29 cellular contexts compared by ENCODE assay signal in genomic region chr2:54697934-54698333, GRCh38.
"Had no signal": no experiment of that assay in that cellular context is flagged by ENCODE, and none has a peak within 500 bp of the region (broad histone marks: within the 10 kb centered on the region; RNA-seq: fewer than 3 reads in every experiment).

No MANE protein-coding gene starts in this region.

- DNase-seq: stimulated activated CD4-positive, alpha-beta T cell treated with anti-CD3 and anti-CD28 coated beads, Interleukin-2, amount 100 ng/mL, for 48 hours; stimulated activated CD4-positive, alpha-beta T cell treated with anti-CD3 and anti-CD28 coated beads, Interleukin-4, amount 100 ng/mL, for 1 hour; stimulated activated CD4-positive, alpha-beta T cell treated with anti-CD3 and anti-CD28 coated beads, Interleukin-4, amount 100 ng/mL, for 24 hours; stimulated activated CD4-positive, alpha-beta T cell treated with anti-CD3 and anti-CD28 coated beads, Interleukin-4, amount 100 ng/mL, for 4 hours; stimulated activated CD8-positive, alpha-beta memory T cell treated with anti-CD3 and anti-CD28 coated beads, Interleukin-4, amount 100 ng/mL, for 48 hours; stimulated activated naive B cell treated with anti-CD40 and anti-IgM and Interleukin-4, amounts not matched to agents 10 μg/mL and 1 μg/mL and 100 μg/mL, for 72 hours; stimulated activated naive CD4-positive, alpha-beta T cell; stimulated activated naive CD4-positive, alpha-beta T cell treated with Interleukin-2 at 50 U/mL for 16 hours; stimulated activated naive CD8-positive, alpha-beta T cell treated with anti-CD3 and anti-CD28 coated beads, Interleukin-15, amount 100 ng/mL, for 72 hours; stimulated activated naive CD8-positive, alpha-beta T cell treated with anti-CD3 and anti-CD28 coated beads, Interleukin-15, Interleukin-2, amounts not matched to agents 100 U/mL and 50 U/mL, for 24 hours; stomach; substantia nigra; testis; thyroid gland; tibial artery; transverse colon; trophoblast cell; upper lobe of right lung; uterus had no signal

- H3K4me3 ChIP-seq: stomach, suprapubic skin, thoracic aorta, thyroid gland, tibial artery, tibial nerve, transverse colon, upper lobe of left lung, upper lobe of right lung, uterus, vagina had no signal

- H3K27ac ChIP-seq: stomach, suprapubic skin, testis, thoracic aorta, thyroid gland, tibial artery, tibial nerve, transverse colon, upper lobe of left lung, upper lobe of right lung, uterus, vagina had no signal

- H3K27ac Mint-ChIP-seq: stimulated activated effector memory CD8-positive, alpha-beta T cell treated with anti-CD3 and anti-CD28 coated beads, Interleukin-12 subunit alpha, Interleukin-12 subunit beta, amount 100 ng/mL, for 72 hours; stimulated activated memory B cell treated with anti-CD40 and anti-IgM and Interleukin-4, amounts not matched to agents 10 μg/mL and 1 μg/mL and 100 μg/mL, for 72 hours; stimulated activated naive B cell treated with anti-CD40 and anti-IgM and Interleukin-4, amounts not matched to agents 10 μg/mL and 1 μg/mL and 100 μg/mL, for 72 hours; stimulated activated naive CD8-positive, alpha-beta T cell treated with anti-CD3 and anti-CD28 coated beads, Interleukin-15, Interleukin-2, amounts not matched to agents 100 ng/mL and 50 ng/mL, for 24 hours; type B pancreatic cell had no signal

- ATAC-seq: stimulated activated effector memory CD8-positive, alpha-beta T cell treated with anti-CD3 and anti-CD28 coated beads, Interleukin-12 subunit alpha, Interleukin-12 subunit beta, amount 100 ng/mL, for 72 hours; stimulated activated memory B cell treated with anti-CD40 and anti-IgM and Interleukin-4, amounts not matched to agents 10 μg/mL and 1 μg/mL and 100 μg/mL, for 72 hours; stimulated activated naive B cell treated with anti-CD40 and anti-IgM and Interleukin-4, amounts not matched to agents 10 μg/mL and 1 μg/mL and 100 μg/mL, for 72 hours; stimulated activated naive CD8-positive, alpha-beta T cell treated with anti-CD3 and anti-CD28 coated beads, Interleukin-15, amount 100 ng/mL, for 72 hours; stimulated activated naive CD8-positive, alpha-beta T cell treated with anti-CD3 and anti-CD28 coated beads, Interleukin-15, Interleukin-2, amounts not matched to agents 100 U/mL and 50 U/mL, for 24 hours; upper lobe of right lung had no signal

- H3K9me3 ChIP-seq: stomach, suprapubic skin, testis, thoracic aorta, thyroid gland, tibial artery, tibial nerve, transverse colon, upper lobe of left lung, upper lobe of right lung, uterus, vagina had no signal

- FAIRE-seq: urothelium cell line had no signal

- H3K36me3 Mint-ChIP-seq: stimulated activated effector memory CD8-positive, alpha-beta T cell treated with anti-CD3 and anti-CD28 coated beads, Interleukin-12 subunit alpha, Interleukin-12 subunit beta, amount 100 ng/mL, for 72 hours; stimulated activated memory B cell treated with anti-CD40 and anti-IgM and Interleukin-4, amounts not matched to agents 10 μg/mL and 1 μg/mL and 100 μg/mL, for 72 hours; stimulated activated naive B cell treated with anti-CD40 and anti-IgM and Interleukin-4, amounts not matched to agents 10 μg/mL and 1 μg/mL and 100 μg/mL, for 72 hours; type B pancreatic cell had no signal

- H3K27me3 ChIP-seq: stomach, suprapubic skin, testis, thyroid gland, tibial artery, tibial nerve, transverse colon, upper lobe of left lung, upper lobe of right lung, uterus, vagina had no signal

- H3K36me3 ChIP-seq: stomach, suprapubic skin, thoracic aorta, thyroid gland, tibial artery, tibial nerve, transverse colon, upper lobe of left lung, upper lobe of right lung, uterus, vagina had no signal

- H3K9me3 Mint-ChIP-seq: stimulated activated effector memory CD8-positive, alpha-beta T cell treated with anti-CD3 and anti-CD28 coated beads, Interleukin-12 subunit alpha, Interleukin-12 subunit beta, amount 100 ng/mL, for 72 hours; stimulated activated memory B cell treated with anti-CD40 and anti-IgM and Interleukin-4, amounts not matched to agents 10 μg/mL and 1 μg/mL and 100 μg/mL, for 72 hours; stimulated activated naive B cell treated with anti-CD40 and anti-IgM and Interleukin-4, amounts not matched to agents 10 μg/mL and 1 μg/mL and 100 μg/mL, for 72 hours; stimulated activated naive CD8-positive, alpha-beta T cell treated with anti-CD3 and anti-CD28 coated beads, Interleukin-15, amount 100 ng/mL, for 72 hours; stimulated activated naive CD8-positive, alpha-beta T cell treated with anti-CD3 and anti-CD28 coated beads, Interleukin-15, Interleukin-2, amounts not matched to agents 100 ng/mL and 50 ng/mL, for 24 hours had no signal

- H3K4me1 ChIP-seq: stomach, suprapubic skin, testis, tibial artery, tibial nerve, transverse colon, uterus, vagina had no signal

- H3K4me1 Mint-ChIP-seq: stimulated activated effector memory CD8-positive, alpha-beta T cell treated with anti-CD3 and anti-CD28 coated beads, Interleukin-12 subunit alpha, Interleukin-12 subunit beta, amount 100 ng/mL, for 72 hours; stimulated activated memory B cell treated with anti-CD40 and anti-IgM and Interleukin-4, amounts not matched to agents 10 μg/mL and 1 μg/mL and 100 μg/mL, for 72 hours had no signal

- H3K4me3 Mint-ChIP-seq: stimulated activated effector memory CD8-positive, alpha-beta T cell treated with anti-CD3 and anti-CD28 coated beads, Interleukin-12 subunit alpha, Interleukin-12 subunit beta, amount 100 ng/mL, for 72 hours; stimulated activated memory B cell treated with anti-CD40 and anti-IgM and Interleukin-4, amounts not matched to agents 10 μg/mL and 1 μg/mL and 100 μg/mL, for 72 hours; stimulated activated naive B cell treated with anti-CD40 and anti-IgM and Interleukin-4, amounts not matched to agents 10 μg/mL and 1 μg/mL and 100 μg/mL, for 72 hours; stimulated activated naive CD8-positive, alpha-beta T cell treated with anti-CD3 and anti-CD28 coated beads, Interleukin-15, amount 100 ng/mL, for 72 hours; stimulated activated naive CD8-positive, alpha-beta T cell treated with anti-CD3 and anti-CD28 coated beads, Interleukin-15, Interleukin-2, amounts not matched to agents 100 ng/mL and 50 ng/mL, for 24 hours; type B pancreatic cell had no signal

- H3K27me3 Mint-ChIP-seq: stimulated activated memory B cell treated with anti-CD40 and anti-IgM and Interleukin-4, amounts not matched to agents 10 μg/mL and 1 μg/mL and 100 μg/mL, for 72 hours; type B pancreatic cell had no signal
